ENCODE assay signal across 1 cellular context in the genomic region with DNA sequence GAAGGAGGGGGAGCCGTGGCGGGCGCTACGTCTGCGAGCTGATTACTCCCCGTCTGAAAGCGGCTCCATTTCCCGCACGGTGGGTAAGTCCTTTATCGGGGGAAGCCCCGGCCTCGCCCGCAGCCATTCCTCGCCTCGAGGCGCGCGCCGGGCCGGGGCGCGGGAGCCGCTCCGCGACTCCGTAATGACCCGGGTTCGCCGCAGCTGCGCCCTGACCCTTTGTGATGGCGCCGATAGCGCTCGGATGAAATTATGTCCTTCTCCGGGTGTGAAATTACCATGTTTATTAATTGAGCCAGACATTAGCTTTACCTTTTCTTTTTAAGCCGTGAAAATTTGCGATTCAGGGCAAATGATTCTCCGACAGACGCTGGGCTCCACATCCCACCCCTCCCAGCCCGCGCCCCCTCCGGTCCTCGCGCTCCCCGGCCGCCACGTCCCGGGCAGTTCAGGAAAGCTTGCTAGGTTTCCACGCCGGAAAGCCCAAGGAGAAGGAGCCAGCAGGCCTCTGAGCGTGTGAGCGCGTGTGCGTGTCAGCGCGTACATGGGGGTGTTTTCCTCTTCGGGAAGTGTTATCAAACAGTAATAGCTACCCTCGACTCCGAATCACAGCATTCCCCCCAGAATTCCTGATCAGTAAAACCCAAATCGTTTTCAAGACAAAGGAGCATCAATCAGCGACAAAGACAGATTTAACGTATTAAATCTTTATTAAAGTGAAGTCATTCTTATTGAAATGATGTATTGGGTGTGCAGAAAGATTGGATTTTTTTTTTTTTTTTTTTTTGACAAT.
TF ChIP-seq lines count a peak whose summit lies in the region.

No MANE protein-coding gene starts in this region.

TF ChIP-seq in HepG2, 621 proteins besides CTCF, POLR2A, EP300 and RAD21:
- TF ChIP-seq SOX13 (IDR thresholded peaks at IDR 0.05) (0 out of 2 replicates have a peak, but pooled peaks have one; percentile 15), SOX13 (CRISPR knock-in tag; conservative IDR thresholded peaks at IDR 0.05 in 1 of 2, IDR thresholded peaks at IDR 0.05 in 1 of 2) (no peak), KLF9 (CRISPR knock-in tag; IDR thresholded peaks at IDR 0.05; ENCODE audit: low read depth) (no peak)
